In genomic region chr7:30027065-30027456, GRCh38 we compare ENCODE assay signal across 8 cellular contexts. TPM values are rescaled to one million over a fixed set of nuclear protein-coding genes. Genes with fewer than 3 reads are reported as not detected.
A peak's percentile ranks its signal among the peaks of the same experiment; 100 is the strongest.
DNase-seq lines count a peak whose midpoint lies in the region; ATAC-seq, FAIRE-seq and TF ChIP-seq lines count a peak whose summit lies in the region.

No MANE protein-coding gene starts in this region.

- BruUV-seq in Calu3 (replicated peaks; lab: Mats Ljungman, UMichigan) (no TSS peak), OCI-LY7 (replicated peaks; lab: Mats Ljungman, UMichigan) (no TSS peak)

- H3K4me3 ChIP-seq in OCI-LY7 (ENCODE audit: low read depth, low read length, poor library complexity, severe bottlenecking) (peak overlapping the region; percentile 81), body of pancreas (peak overlapping the region in 1 of 2 donors; percentile 52), keratinocyte (ENCODE audit: control insufficient read depth in 2 of 3, extremely low read depth in 1 of 3, insufficient read depth in 2 of 3, low read depth in 1 of 3, low read length in 3 of 3) (peak overlapping the region; percentile 86 to 99 (median 96))

- H3K9me3 Mint-ChIP-seq in Calu3 (ENCODE audit: low read depth, unreplicated experiment): no peaks in the 10 kb centered on the region

- H3K9me2 ChIP-seq in OCI-LY7 (ENCODE audit: insufficient read depth, low read length): no peaks in the 10 kb centered on the region

- no peak for FAIRE-seq in keratinocyte (lab: Jason Lieb, UNC)

- intact Hi-C loops in Calu3 (cut with micrococcal nuclease; ENCODE audit: unreplicated experiment) (loop anchor here (1.0 to 5.0 kb wide), 2 partner anchors 35 to 80 kb away; no protein-coding TSS in a partner anchor), OCI-LY7 (cut with micrococcal nuclease; ENCODE audit: unreplicated experiment) (loop anchor here (5.0 kb wide), 1 partner anchor 90 kb away; no protein-coding TSS in a partner anchor), body of pancreas (cut with DNase I) (no loop called here)

- H3K9me3 ChIP-seq in OCI-LY7 (ENCODE audit: low read length): no peaks in the 10 kb centered on the region
- no peaks in the 10 kb centered on the region for H3K9me3 ChIP-seq in body of pancreas
- H3K9me3 ChIP-seq in keratinocyte (ENCODE audit: control insufficient read depth, low read depth, low read length): no peaks in the 10 kb centered on the region

- peaks cover 26% of the 10 kb centered on the region for H3K4me1 Mint-ChIP-seq in Calu3 (ENCODE audit: low read depth, unreplicated experiment)

- CTCF ChIA-PET in Calu3 (lab: Charles Lee): interaction anchor here (0.6 kb wide), 2 partner anchors 13 to 310 kb away, joined by 3 read pairs; no protein-coding TSS in a partner anchor
- CTCF ChIA-PET in OCI-LY7 (lab: Charles Lee; ENCODE audit: unreplicated experiment): no interaction called here

- peak overlapping the region; percentile 84 for H2AFZ ChIP-seq in OCI-LY7 (ENCODE audit: low read length)
- H2AFZ ChIP-seq in keratinocyte (ENCODE audit: control insufficient read depth, low read length): peak overlapping the region; percentile 96

- no peaks in the 10 kb centered on the region for H3K36me3 Mint-ChIP-seq in Calu3 (ENCODE audit: insufficient read depth, unreplicated experiment)

- H3K4me1 ChIP-seq in OCI-LY7 (ENCODE audit: insufficient read depth, low read length, poor library complexity, severe bottlenecking) (peaks cover 51% of the 10 kb centered on the region), body of pancreas (peaks cover 42% of the 10 kb centered on the region), keratinocyte (ENCODE audit: control insufficient read depth, extremely low read depth, insufficient read depth, low read length) (peaks cover 22% of the 10 kb centered on the region)

- H3K27ac ChIP-seq in OCI-LY7 (ENCODE audit: low read depth, low read length, poor library complexity, severe bottlenecking) (peak overlapping the region; percentile 69), body of pancreas (peak overlapping the region; percentile 87 to 95 (median 91)), keratinocyte (ENCODE audit: control insufficient read depth, insufficient read depth, low read length) (peak overlapping the region; percentile 81)

- H3K4me2 ChIP-seq in OCI-LY7 (ENCODE audit: low read length) (peak overlapping the region; percentile 98), keratinocyte (ENCODE audit: control insufficient read depth, extremely low read depth, insufficient read depth, low read depth, low read length) (peak overlapping the region; percentile 90)

- H3K36me3 ChIP-seq in OCI-LY7 (ENCODE audit: insufficient read depth, low read length) (peaks cover 9% of the 10 kb centered on the region; the same call in 1 of the 2 replicates), body of pancreas (replicated peaks in 1 of 2; ENCODE audit: insufficient read depth in 1 of 2, low read depth in 2 of 2) (no peaks in the 10 kb centered on the region), keratinocyte (ENCODE audit: control insufficient read depth in 2 of 2, extremely low read depth in 1 of 2, insufficient read depth in 2 of 2, low read length in 2 of 2) (no peaks in the 10 kb centered on the region)

- peak; percentile 19 for ATAC-seq in GM21825 (IDR thresholded peaks at IDR 0.05; ENCODE audit: unreplicated experiment)
- peak; percentile 57 for ATAC-seq in body of pancreas
- ATAC-seq in GM18868 (IDR thresholded peaks at IDR 0.05; ENCODE audit: unreplicated experiment): no peak

- H3K9ac ChIP-seq in keratinocyte (ENCODE audit: control insufficient read depth, extremely low read depth, insufficient read depth, low read length): peak overlapping the region; percentile 83

- no peaks in the 10 kb centered on the region for H3K9me1 ChIP-seq in keratinocyte (ENCODE audit: control insufficient read depth, extremely low read depth, insufficient read depth, low read length)

- H3K79me2 ChIP-seq in OCI-LY7 (ENCODE audit: insufficient read depth, low read depth, low read length) (peaks cover 61% of the 10 kb centered on the region), keratinocyte (ENCODE audit: control insufficient read depth, insufficient read depth, low read length) (peaks cover 64% of the 10 kb centered on the region)

- peak in 1 of 3 donors; percentile 55 for TF ChIP-seq POLR2A in body of pancreas (IDR thresholded peaks at IDR 0.05)

- 0% methylated on average over 10 of the region's 10 CpGs for WGBS in body of pancreas, 2 donors

- DNase-seq in Calu3: peak; percentile 53
- peak; percentile 61 for DNase-seq in OCI-LY7 (ENCODE audit: low spot score)
- peak; percentile 51 to 68 (median 60) for DNase-seq in body of pancreas
- peak; percentile 67 for DNase-seq in keratinocyte (ENCODE audit: low read depth, low spot score)
- DNase-seq in stimulated activated CD4-positive, alpha-beta T cell treated with anti-CD3 and anti-CD28 coated beads, Interleukin-4, amount 100 ng/mL, for 1 hour: peak; percentile 7
- no peak for DNase-seq in C1 segment of cervical spinal cord (lab: John Stamatoyannopoulos, UW)

- H3K4me3 Mint-ChIP-seq in Calu3 (ENCODE audit: low read depth, unreplicated experiment): no peak overlapping the region

- H3K27me3 Mint-ChIP-seq in Calu3 (ENCODE audit: unreplicated experiment): no peaks in the 10 kb centered on the region

- POLR2A ChIA-PET in OCI-LY7 (lab: Charles Lee): interaction anchor here (0.6 to 1.5 kb wide), 7 partner anchors 8 to 56 kb away, joined by 3 to 6 read pairs (median 4); no protein-coding TSS in a partner anchor

- H3K27me3 ChIP-seq in body of pancreas (no peaks in the 10 kb centered on the region), keratinocyte (ENCODE audit: control insufficient read depth, extremely low read depth, insufficient read depth, low read length) (no peaks in the 10 kb centered on the region)

- H3K27ac Mint-ChIP-seq in Calu3 (ENCODE audit: unreplicated experiment): peak overlapping the region; percentile 67

- H4K20me1 ChIP-seq in OCI-LY7 (ENCODE audit: insufficient read depth, low read length) (no peaks in the 10 kb centered on the region), keratinocyte (ENCODE audit: control insufficient read depth, extremely low read depth, insufficient read depth, low read length) (no peaks in the 10 kb centered on the region)

- dilution Hi-C loops in keratinocyte (cut with MboI; ENCODE audit: extremely low pct_ligation_motif_present, low sequenced_read_pairs): no loop called here

- TF ChIP-seq CTCF in Calu3 (IDR thresholded peaks at IDR 0.05; ENCODE audit: unreplicated experiment) (no peak), OCI-LY7 (conservative IDR thresholded peaks at IDR 0.05; ENCODE audit: low read length) (no peak), body of pancreas (IDR thresholded peaks at IDR 0.05) (no peak), keratinocyte (optimal IDR thresholded peaks at IDR 0.05 in 1 of 3, IDR thresholded peaks at IDR 0.05 in 1 of 3, conservative IDR thresholded peaks at IDR 0.05 in 1 of 3; ENCODE audit: extremely low read depth in 1 of 3, insufficient read depth in 2 of 3, low read length in 3 of 3) (no peak)

RNA-seq across cellular contexts. Expression of gene FKBP14, which starts 0.6 kb away (rescaled TPM):
- total RNA-seq in Calu3 (2022): 26.2 and 30.5 TPM in 2 replicates
- total RNA-seq in OCI-LY7 (2014; rRNA removed; shearing (Covaris generic)): 5.3 and 6.3 TPM in 2 replicates
- total RNA-seq in OCI-LY7 (2022): 15.9 and 17.9 TPM in 2 replicates
- total RNA-seq in body of pancreas: 10 to 100 TPM in 1 of 2 donors, 1 to 10 TPM in 1; 9.6 to 22.7 TPM
- polyA plus RNA-seq in keratinocyte: 16.0 to 24.5 TPM (median 18.3 TPM) in 3 replicates
- polyA plus RNA-seq in keratinocyte (2011; ENCODE audit: low read depth): 5.0 TPM
- 7.7 and 13.9 TPM in 2 replicates for polyA plus RNA-seq in keratinocyte (2011; cell fraction: cytosol; rRNA removed)
- 27.9 and 33.7 TPM in 2 replicates for polyA plus RNA-seq in keratinocyte (2011; cell fraction: nucleus; rRNA removed)
- 7.2 and 12.3 TPM in 2 replicates for polyA plus RNA-seq in keratinocyte (2012; ENCODE audit: low replicate concordance)
- 2.7 to 14.4 TPM (median 10.8 TPM) in 3 replicates for polyA minus RNA-seq in keratinocyte
- polyA minus RNA-seq in keratinocyte (2011; cell fraction: cytosol; rRNA and poly(A)+ RNA removed): 6.1 TPM
- 16.2 and 33.8 TPM in 2 replicates for polyA minus RNA-seq in keratinocyte (2011; cell fraction: nucleus; rRNA and poly(A)+ RNA removed)

RNA-seq across cellular contexts. Expression of gene PLEKHA8, which starts 1.2 kb away (rescaled TPM):
- 25.0 and 27.6 TPM in 2 replicates for total RNA-seq in Calu3 (2022)
- 10.2 and 11.0 TPM in 2 replicates for total RNA-seq in OCI-LY7 (2014; rRNA removed; shearing (Covaris generic))
- total RNA-seq in OCI-LY7 (2022): 27.9 and 31.7 TPM in 2 replicates
- 1 to 10 TPM; 6.7 to 8.2 TPM for total RNA-seq in body of pancreas
- polyA plus RNA-seq in keratinocyte: 5.7 to 9.6 TPM (median 6.0 TPM) in 3 replicates
- polyA plus RNA-seq in keratinocyte (2011; ENCODE audit: low read depth): 7.5 TPM
- polyA plus RNA-seq in keratinocyte (2011; cell fraction: cytosol; rRNA removed): 3.7 and 6.8 TPM in 2 replicates
- 8.2 and 10.6 TPM in 2 replicates for polyA plus RNA-seq in keratinocyte (2011; cell fraction: nucleus; rRNA removed)
- 5.4 and 6.4 TPM in 2 replicates for polyA plus RNA-seq in keratinocyte (2012; ENCODE audit: low replicate concordance)
- 3.1 to 14.9 TPM (median 8.6 TPM) in 3 replicates for polyA minus RNA-seq in keratinocyte
- 5.6 TPM for polyA minus RNA-seq in keratinocyte (2011; cell fraction: cytosol; rRNA and poly(A)+ RNA removed)
- polyA minus RNA-seq in keratinocyte (2011; cell fraction: nucleus; rRNA and poly(A)+ RNA removed): 11.3 and 23.2 TPM in 2 replicates

RNA-seq across cellular contexts. Expression of gene SCRN1, which starts 37.5 kb away (rescaled TPM):
- total RNA-seq in Calu3 (2022) (116 and 130 TPM in 2 replicates), OCI-LY7 (2022) (58.3 and 62.7 TPM in 2 replicates), body of pancreas (10 to 100 TPM; 20.4 to 30.4 TPM)
- 32.5 and 37.1 TPM in 2 replicates for total RNA-seq in OCI-LY7 (2014; rRNA removed; shearing (Covaris generic))
- 46.0 to 58.2 TPM (median 52.3 TPM) in 3 replicates for polyA plus RNA-seq in keratinocyte
- 9.3 TPM for polyA plus RNA-seq in keratinocyte (2011; ENCODE audit: low read depth)
- polyA plus RNA-seq in keratinocyte (2011; cell fraction: cytosol; rRNA removed): 45.2 and 58.7 TPM in 2 replicates
- polyA plus RNA-seq in keratinocyte (2011; cell fraction: nucleus; rRNA removed): 43.3 and 44.2 TPM in 2 replicates
- 13.3 and 53.9 TPM in 2 replicates for polyA plus RNA-seq in keratinocyte (2012; ENCODE audit: low replicate concordance)
- 41.5 to 78.1 TPM (median 63.6 TPM) in 3 replicates for polyA minus RNA-seq in keratinocyte
- polyA minus RNA-seq in keratinocyte (2011; cell fraction: cytosol; rRNA and poly(A)+ RNA removed): 54.3 TPM
- 30.2 and 54.1 TPM in 2 replicates for polyA minus RNA-seq in keratinocyte (2011; cell fraction: nucleus; rRNA and poly(A)+ RNA removed)

Comparison
In these comparisons a context has a peak if more than half of its experiments do, and no peak if none do; other contexts are left out.
1. DNase-seq: peak in Calu3 (single experiment), OCI-LY7 (single experiment), body of pancreas (4 of 4), keratinocyte (single experiment) and stimulated activated CD4-positive, alpha-beta T cell treated with anti-CD3 and anti-CD28 coated beads, Interleukin-4, amount 100 ng/mL, for 1 hour (single experiment); none in C1 segment of cervical spinal cord (0 of 14).
2. Peak in every context shown above with its lines, with median percentiles within 50 percentile points of each other: H3K27ac ChIP-seq.